In the genomic region with DNA sequence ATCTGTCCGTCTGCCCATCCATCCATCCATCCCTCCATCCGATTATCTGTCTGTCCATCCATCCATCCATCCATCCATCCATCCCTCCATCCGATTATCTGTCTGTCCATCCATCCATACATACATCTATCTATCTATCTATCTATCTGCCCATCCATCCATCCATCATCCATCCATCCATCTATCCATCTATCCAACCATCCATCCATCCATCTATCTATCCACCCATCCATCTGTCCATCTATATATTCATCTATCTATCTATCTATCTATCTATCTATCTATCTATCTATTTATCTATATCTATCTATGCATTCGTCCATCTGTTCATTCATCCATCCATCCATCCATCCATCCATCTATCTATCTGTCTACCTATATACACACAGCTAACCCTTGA, we compare ENCODE assay signal across 37 cellular contexts.
DNase-seq lines count a peak whose midpoint lies in the region; ATAC-seq, FAIRE-seq and TF ChIP-seq lines count a peak whose summit lies in the region.
"Had no signal": no experiment of that assay in that cellular context is flagged by ENCODE, and none has a peak within 500 bp of the region (broad histone marks: within the 10 kb centered on the region; RNA-seq: fewer than 3 reads in every experiment).

No MANE protein-coding gene starts in this region.

- H3K4me3 ChIP-seq in HEK293 (ENCODE audit: low read depth, low read length), result no peak overlapping the region
- H3K4me3 ChIP-seq in IMR-90 (ENCODE audit: insufficient read depth, low read depth, low read length), result no peak overlapping the region
- H3K4me3 ChIP-seq in K562, result no peak overlapping the region
- no peak overlapping the region for H3K4me3 ChIP-seq in H1 (ENCODE audit: extremely low read depth in 1 of 4, insufficient read depth in 2 of 4, low read depth in 3 of 4, low read length in 4 of 4)
- no peak overlapping the region for H3K4me3 ChIP-seq in left lung
- no peak overlapping the region for H3K4me3 ChIP-seq in neural progenitor cell
- H3K4me3 ChIP-seq: A549; BLaER1; BLaER1 treated with 17β-estradiol and CSF1 and Interleukin-3, amounts not matched to agents 10 nM and 100 nM had no signal

- H2BK15ac ChIP-seq in IMR-90 (ENCODE audit: low read depth, low read length), result no peak overlapping the region
- no peak overlapping the region for H2BK15ac ChIP-seq in H1 (ENCODE audit: low read length)

- H3K79me1 ChIP-seq in IMR-90 (ENCODE audit: low read depth in 1 of 2, low read length in 2 of 2), result no peaks in the 10 kb centered on the region
- no peaks in the 10 kb centered on the region for H3K79me1 ChIP-seq in H1 (ENCODE audit: low read depth, low read length)

- H3K27me3 Mint-ChIP-seq in neural progenitor cell (ENCODE audit: insufficient read depth, low read depth), result peaks cover 2% of the 10 kb centered on the region
- H3K27me3 Mint-ChIP-seq: B cell; CD4-positive, alpha-beta memory T cell; CD4-positive, alpha-beta T cell; CD4-positive, CD25-positive, alpha-beta regulatory T cell; CD8-positive, alpha-beta memory T cell had no signal

- no peaks in the 10 kb centered on the region for H3K9me1 ChIP-seq in IMR-90 (ENCODE audit: insufficient read depth, low read length)
- no peaks in the 10 kb centered on the region for H3K9me1 ChIP-seq in K562 (ENCODE audit: control insufficient read depth, insufficient read depth, low read length)

- no peak overlapping the region for H3K4ac ChIP-seq in IMR-90 (ENCODE audit: low read depth, low read length)
- no peak overlapping the region for H3K4ac ChIP-seq in H1 (replicated peaks; ENCODE audit: insufficient read length, low read depth, low read length)

- BruUV-seq in IMR-90 (replicated peaks; lab: Mats Ljungman, UMichigan) (no TSS peak), K562 (replicated peaks; lab: Mats Ljungman, UMichigan) (no TSS peak)

- no peak for TF ChIP-seq POLR2A in IMR-90 (IDR thresholded peaks at IDR 0.05; ENCODE audit: low read depth, low read length)
- TF ChIP-seq POLR2A in K562 (conservative IDR thresholded peaks at IDR 0.05), result no peak
- no peak for TF ChIP-seq POLR2A in H1 (IDR thresholded peaks at IDR 0.05; ENCODE audit: control extremely low read depth in 1 of 2, low read depth in 2 of 2, low read length in 2 of 2)

- no peaks in the 10 kb centered on the region for H3K79me2 ChIP-seq in K562 (ENCODE audit: control insufficient read depth, insufficient read depth, low read length)
- no peaks in the 10 kb centered on the region for H3K79me2 ChIP-seq in H1 (ENCODE audit: control insufficient read depth in 1 of 2, insufficient read depth in 2 of 2, low read length in 2 of 2)
- no peaks in the 10 kb centered on the region for H3K79me2 ChIP-seq in neural progenitor cell (ENCODE audit: low read depth)

- no peaks in the 10 kb centered on the region for H3F3A ChIP-seq in neural progenitor cell (ENCODE audit: low read depth)

- no peak for TF ChIP-seq EP300 in K562 (IDR thresholded peaks at IDR 0.05; ENCODE audit: low read length)
- no peak for TF ChIP-seq EP300 in H1 (IDR thresholded peaks at IDR 0.05; ENCODE audit: borderline replicate concordance in 1 of 2, low read depth in 2 of 2, low read length in 2 of 2)

- H2BK12ac ChIP-seq in H1 (ENCODE audit: low read depth, low read length), result no peak overlapping the region

- H3K56ac ChIP-seq in IMR-90 (ENCODE audit: extremely low read depth, insufficient read depth, low read length) (no peak overlapping the region), H1 (replicated peaks; ENCODE audit: insufficient read length, low read depth, low read length) (peak overlapping the region; percentile 95)

- intact Hi-C loops in IMR-90 (cut with micrococcal nuclease), result no loop called here
- intact Hi-C loops in K562 (cut with micrococcal nuclease), result no loop called here
- intact Hi-C loops in left lung (cut with DNase I), result no loop called here

- H3K14ac ChIP-seq in IMR-90 (replicated peaks; ENCODE audit: low read depth, low read length) (no peak overlapping the region), H1 (ENCODE audit: insufficient read length) (no peak overlapping the region)

- H2AK5ac ChIP-seq in IMR-90 (ENCODE audit: low read depth, low read length), result no peak overlapping the region
- H2AK5ac ChIP-seq in H1 (ENCODE audit: low read depth, low read length), result no peak overlapping the region

- no peak overlapping the region for H3K18ac ChIP-seq in IMR-90 (ENCODE audit: low read depth, low read length)
- no peak overlapping the region for H3K18ac ChIP-seq in H1 (ENCODE audit: extremely low read depth, low read length)

- no peak overlapping the region for H4K91ac ChIP-seq in IMR-90 (ENCODE audit: insufficient read depth, low read depth, low read length)
- no peak overlapping the region for H4K91ac ChIP-seq in H1 (replicated peaks; ENCODE audit: insufficient read length, low read length)

- H3K27ac ChIP-seq in HEK293 (ENCODE audit: extremely low read depth, low read depth, low read length) (no peak overlapping the region), IMR-90 (ENCODE audit: insufficient read depth, low read length) (no peak overlapping the region), K562 (ENCODE audit: extremely low read depth, low read depth, low read length) (no peak overlapping the region), H1 (ENCODE audit: low read depth, low read length) (no peak overlapping the region), left lung (no peak overlapping the region), neural progenitor cell (no peak overlapping the region)
- H3K27ac ChIP-seq: 22Rv1; A549; BLaER1; BLaER1 treated with 17β-estradiol and CSF1 and Interleukin-3, amounts not matched to agents 10 nM and 100 nM; C4-2B had no signal

- H3K36me3 Mint-ChIP-seq in neural progenitor cell, result no peaks in the 10 kb centered on the region
- H3K36me3 Mint-ChIP-seq: CD14-positive monocyte; CD4-positive, alpha-beta memory T cell; CD4-positive, CD25-positive, alpha-beta regulatory T cell; CD8-positive, alpha-beta memory T cell; CD8-positive, alpha-beta T cell had no signal

- H2AFZ ChIP-seq in IMR-90 (replicated peaks; ENCODE audit: low read length, poor library complexity), result no peak overlapping the region
- no peak overlapping the region for H2AFZ ChIP-seq in K562 (ENCODE audit: low read depth, low read length)
- no peak overlapping the region for H2AFZ ChIP-seq in H1 (ENCODE audit: low read length)
- H2AFZ ChIP-seq in neural progenitor cell (replicated peaks), result no peak overlapping the region

- ATAC-seq in IMR-90 (ENCODE audit: low read depth), result no peak
- ATAC-seq in K562, result no peak
- ATAC-seq in left lung, result no peak
- ATAC-seq: A549; CD8-positive, alpha-beta T cell had no signal

- H3K27me3 ChIP-seq in IMR-90 (ENCODE audit: control insufficient read depth, insufficient read depth, low read length) (no peaks in the 10 kb centered on the region), K562 (ENCODE audit: control insufficient read depth in 2 of 2, insufficient read depth in 2 of 2, low read length in 2 of 2) (no peaks in the 10 kb centered on the region), H1 (replicated peaks in 1 of 4; ENCODE audit: control insufficient read depth in 3 of 4, extremely low read depth in 1 of 4, insufficient read depth in 3 of 4, low read length in 3 of 4) (no peaks in the 10 kb centered on the region), left lung (no peaks in the 10 kb centered on the region), neural progenitor cell (no peaks in the 10 kb centered on the region)
- H3K27me3 ChIP-seq: BE2C; BLaER1; BLaER1 treated with 17β-estradiol and CSF1 and Interleukin-3, amounts not matched to agents 10 nM and 100 nM had no signal

- H2BK20ac ChIP-seq in IMR-90 (ENCODE audit: low read depth, low read length) (no peak overlapping the region), H1 (ENCODE audit: low read length) (no peak overlapping the region)

- TF ChIP-seq CTCF in HEK293 (tag by site-specific recombination; IDR thresholded peaks at IDR 0.05), result no peak
- TF ChIP-seq CTCF in IMR-90 (conservative IDR thresholded peaks at IDR 0.05; ENCODE audit: low read depth, low read length), result no peak
- TF ChIP-seq CTCF in K562 (IDR thresholded peaks at IDR 0.05 in 2 of 3, conservative IDR thresholded peaks at IDR 0.05 in 1 of 3; ENCODE audit: insufficient read depth in 2 of 3, low read depth in 1 of 3, low read length in 3 of 3), result no peak
- TF ChIP-seq CTCF in H1 (IDR thresholded peaks at IDR 0.05; ENCODE audit: control extremely low read depth in 1 of 3, insufficient read depth in 1 of 3, low read depth in 1 of 3, low read length in 3 of 3), result no peak
- no peak for TF ChIP-seq CTCF in left lung (IDR thresholded peaks at IDR 0.05)
- no peak for TF ChIP-seq CTCF in neural progenitor cell (IDR thresholded peaks at IDR 0.05)

- peaks cover 5% of the 10 kb centered on the region; the same call in 1 of the 2 replicates for H3K23me2 ChIP-seq in H1 (ENCODE audit: low read depth, low read length)

- TF ChIP-seq RAD21 in IMR-90 (IDR thresholded peaks at IDR 0.05; ENCODE audit: low read length) (no peak), K562 (CRISPR knock-in tag; conservative IDR thresholded peaks at IDR 0.05 in 1 of 2, IDR thresholded peaks at IDR 0.05 in 1 of 2) (no peak), H1 (IDR thresholded peaks at IDR 0.05 in 1 of 2, conservative IDR thresholded peaks at IDR 0.05 in 1 of 2; ENCODE audit: low read depth in 2 of 2, low read length in 2 of 2) (no peak)

- H3K4me1 ChIP-seq in HEK293 (ENCODE audit: control insufficient read depth, insufficient read depth, low read length) (no peaks in the 10 kb centered on the region), IMR-90 (ENCODE audit: control insufficient read depth, insufficient read depth, low read length) (no peaks in the 10 kb centered on the region), K562 (replicated peaks in 1 of 2; ENCODE audit: control insufficient read depth in 2 of 2, insufficient read depth in 2 of 2, low read length in 2 of 2) (no peaks in the 10 kb centered on the region), H1 (replicated peaks in 1 of 4; ENCODE audit: control insufficient read depth in 3 of 4, insufficient read depth in 4 of 4, low read length in 3 of 4) (no peaks in the 10 kb centered on the region), left lung (no peaks in the 10 kb centered on the region), neural progenitor cell (no peaks in the 10 kb centered on the region)
- H3K4me1 ChIP-seq: A549; BE2C; BLaER1; BLaER1 treated with 17β-estradiol and CSF1 and Interleukin-3, amounts not matched to agents 10 nM and 100 nM; Caco-2 had no signal

- DNase-seq in IMR-90 (no peak), K562 (ENCODE audit: extremely low read depth in 1 of 4, low spot score in 3 of 4) (no peak), H1 (ENCODE audit: low read depth in 1 of 2, low spot score in 2 of 2) (no peak), left lung (no peak), iPS-NIHi11 (ENCODE audit: low spot score) (no peak), middle frontal gyrus (ENCODE audit: extremely low spot score, low spot score) (no peak), neural progenitor cell (ENCODE audit: low spot score) (no peak)
- DNase-seq: 8988T; ACHN; AML-193; BE2C; C1 segment of cervical spinal cord; Caco-2; Calu3; CD4-positive, alpha-beta memory T cell; CD4-positive, alpha-beta T cell; CD4-positive, CD25-positive, alpha-beta regulatory T cell; CD8-positive, alpha-beta memory T cell; CD8-positive, alpha-beta T cell; COR-L47; DMS 273 treated with DMSO at 0.1 percent for 48 hours; DMS153; DMS53; DMS79; DMS79 treated with DMSO at 0.1 percent for 48 hours; DND-41; EL had no signal

- peaks cover under 1% of the 10 kb centered on the region for H3K9me3 ChIP-seq in HEK293 (ENCODE audit: control insufficient read depth, insufficient read depth, low read depth, low read length)
- H3K9me3 ChIP-seq in IMR-90 (ENCODE audit: control insufficient read depth, insufficient read depth, low read length), result peaks cover 18% of the 10 kb centered on the region
- no peaks in the 10 kb centered on the region for H3K9me3 ChIP-seq in K562 (replicated peaks; ENCODE audit: control insufficient read depth, insufficient read depth, low read depth, low read length)
- peaks cover 0 to 3% of the 10 kb centered on the region in 2 experiments; a peak in 1 of 4 replicates for H3K9me3 ChIP-seq in H1 (ENCODE audit: insufficient read depth in 2 of 2, low read depth in 1 of 2, low read length in 1 of 2)
- peaks cover 0 to 5% of the 10 kb centered on the region in 2 donors for H3K9me3 ChIP-seq in left lung
- H3K9me3 ChIP-seq in neural progenitor cell (ENCODE audit: low read depth), result no peaks in the 10 kb centered on the region
- H3K9me3 ChIP-seq: BE2C, BLaER1, Caco-2 had no signal

- WGBS in IMR-90 (ENCODE audit: extremely low coverage in 2 of 2, insufficient read length in 1 of 2), 2 experiments, result 58% methylated on average over 4 of the region's 4 CpGs; no CpG with 5 or more reads in 1 of the 2 experiments
- WGBS in K562 (ENCODE audit: insufficient coverage, low coverage, missing lambda C conversion rate), result 4% methylated on average over 4 of the region's 4 CpGs
- WGBS in H1 (ENCODE audit: extremely low coverage in 1 of 2, insufficient coverage in 1 of 2, insufficient read length in 1 of 2, insufficient replicate concordance in 2 of 2, low coverage in 1 of 2, low lambda C conversion rate in 2 of 2, missing lambda C conversion rate in 1 of 2), 2 experiments, result 92% methylated on average over 4 of the region's 4 CpGs; no CpG with 5 or more reads in 1 of the 2 experiments

- in situ Hi-C loops in IMR-90 (cut with MboI; ENCODE audit: low sequenced_read_pairs) (no loop called here), K562 (cut with MboI) (no loop called here)

- H3K4me1 Mint-ChIP-seq in neural progenitor cell, result no peaks in the 10 kb centered on the region
- H3K4me1 Mint-ChIP-seq: B cell; CD14-positive monocyte; CD4-positive, alpha-beta memory T cell; CD4-positive, CD25-positive, alpha-beta regulatory T cell; CD8-positive, alpha-beta memory T cell had no signal

- peaks cover 3% of the 10 kb centered on the region for H3K9me3 Mint-ChIP-seq in neural progenitor cell

- H4K20me1 ChIP-seq in IMR-90 (ENCODE audit: insufficient read depth, low read length), result no peaks in the 10 kb centered on the region
- H4K20me1 ChIP-seq in K562 (replicated peaks; ENCODE audit: control insufficient read depth, insufficient read depth, low read length), result no peaks in the 10 kb centered on the region; the same call in 1 of the 2 replicates
- no peaks in the 10 kb centered on the region for H4K20me1 ChIP-seq in H1 (replicated peaks in 1 of 2; ENCODE audit: control insufficient read depth in 1 of 2, insufficient read depth in 2 of 2, low read length in 2 of 2)
- no peaks in the 10 kb centered on the region for H4K20me1 ChIP-seq in neural progenitor cell (ENCODE audit: low read depth)
- H4K20me1 ChIP-seq: BLaER1; BLaER1 treated with 17β-estradiol and CSF1 and Interleukin-3, amounts not matched to agents 10 nM and 100 nM had no signal

- no peak overlapping the region for H4K8ac ChIP-seq in IMR-90 (ENCODE audit: low read depth in 2 of 2, low read length in 2 of 2)
- no peak overlapping the region for H4K8ac ChIP-seq in H1 (ENCODE audit: extremely low read depth, insufficient read depth, low read length)

- H2BK120ac ChIP-seq in IMR-90 (ENCODE audit: low read depth, low read length), result no peak overlapping the region
- H2BK120ac ChIP-seq in H1 (replicated peaks; ENCODE audit: low read depth, low read length), result no peak overlapping the region

- H3K4me3 Mint-ChIP-seq in neural progenitor cell, result no peak overlapping the region
- H3K4me3 Mint-ChIP-seq: B cell; CD14-positive monocyte; CD4-positive, alpha-beta memory T cell; CD4-positive, alpha-beta T cell; CD8-positive, alpha-beta memory T cell; CD8-positive, alpha-beta T cell had no signal

- dilution Hi-C loops in IMR-90 (cut with HindIII; ENCODE audit: low sequenced_read_pairs, unreplicated experiment), result no loop called here

- POLR2A ChIA-PET in HEK293 (lab: Yijun Ruan, JAX), result no interaction called here
- POLR2A ChIA-PET in IMR-90 (lab: Charles Lee; ENCODE audit: unreplicated experiment), result no interaction called here
- POLR2A ChIA-PET in K562 (lab: Yijun Ruan, JAX), result no interaction called here
- POLR2A ChIA-PET in H1 (lab: Charles Lee; ENCODE audit: partially characterized antibody), result no interaction called here

- H3K9ac ChIP-seq in IMR-90 (ENCODE audit: low read depth, low read length), result no peak overlapping the region
- H3K9ac ChIP-seq in K562 (ENCODE audit: insufficient read depth in 1 of 2, low read depth in 2 of 2, low read length in 2 of 2), result no peak overlapping the region
- no peak overlapping the region for H3K9ac ChIP-seq in H1 (replicated peaks in 1 of 4; ENCODE audit: extremely low read depth in 1 of 4, low read depth in 3 of 4, low read length in 3 of 4)
- H3K9ac ChIP-seq in neural progenitor cell, result no peak overlapping the region
- H3K9ac ChIP-seq: BLaER1; BLaER1 treated with 17β-estradiol and CSF1 and Interleukin-3, amounts not matched to agents 10 nM and 100 nM had no signal

- H3K23ac ChIP-seq in IMR-90 (ENCODE audit: low read depth, low read length), result no peak overlapping the region
- H3K23ac ChIP-seq in H1 (ENCODE audit: insufficient read length), result no peak overlapping the region

- H2BK5ac ChIP-seq in IMR-90 (ENCODE audit: low read depth, low read length, poor library complexity, severe bottlenecking) (peak overlapping the region; percentile 72), H1 (ENCODE audit: low read depth, low read length) (no peak overlapping the region)

- no peaks in the 10 kb centered on the region; a peak in 2 of 3 replicates for H3K36me3 ChIP-seq in HEK293 (ENCODE audit: control insufficient read depth in 2 of 2, insufficient read depth in 1 of 2, low read length in 2 of 2)
- H3K36me3 ChIP-seq in IMR-90 (ENCODE audit: control insufficient read depth, insufficient read depth, low read length), result no peaks in the 10 kb centered on the region
- no peaks in the 10 kb centered on the region for H3K36me3 ChIP-seq in K562 (ENCODE audit: control insufficient read depth, insufficient read depth, low read length)
- H3K36me3 ChIP-seq in H1 (ENCODE audit: control insufficient read depth in 2 of 4, insufficient read depth in 4 of 4, low read length in 3 of 4), result no peaks in the 10 kb centered on the region
- H3K36me3 ChIP-seq in left lung, result no peaks in the 10 kb centered on the region
- H3K36me3 ChIP-seq in neural progenitor cell, result no peaks in the 10 kb centered on the region
- H3K36me3 ChIP-seq: BE2C; BLaER1; BLaER1 treated with 17β-estradiol and CSF1 and Interleukin-3, amounts not matched to agents 10 nM and 100 nM had no signal

- no peak overlapping the region for H4K5ac ChIP-seq in IMR-90 (ENCODE audit: low read depth, low read length)
- no peak overlapping the region for H4K5ac ChIP-seq in H1 (ENCODE audit: insufficient read length, low read depth, low read length)

- CTCF ChIA-PET in HEK293 (lab: Yijun Ruan, JAX) (interaction anchor here (0.6 kb wide), 1 partner anchor 176 kb away, joined by 3 read pairs; no protein-coding TSS in a partner anchor), IMR-90 (lab: Yijun Ruan, JAX) (no interaction called here), K562 (lab: Yijun Ruan, JAX; ENCODE audit: low intra/inter-chr PET ratio) (no interaction called here), H1 (lab: Charles Lee; ENCODE audit: partially characterized antibody) (no interaction called here)

- H3K27ac Mint-ChIP-seq in neural progenitor cell, result no peak overlapping the region
- H3K27ac Mint-ChIP-seq: B cell; CD14-positive monocyte; CD4-positive, alpha-beta memory T cell; CD4-positive, alpha-beta T cell; CD4-positive, CD25-positive, alpha-beta regulatory T cell; CD8-positive, alpha-beta memory T cell; CD8-positive, alpha-beta T cell had no signal

- H3K4me2 ChIP-seq in IMR-90 (ENCODE audit: low read depth, low read length) (no peak overlapping the region), K562 (ENCODE audit: insufficient read depth, low read length) (no peak overlapping the region), H1 (ENCODE audit: insufficient read depth in 1 of 2, low read depth in 2 of 2, low read length in 2 of 2) (no peak overlapping the region), neural progenitor cell (no peak overlapping the region)
- H3K4me2 ChIP-seq: A549; BLaER1; BLaER1 treated with 17β-estradiol and CSF1 and Interleukin-3, amounts not matched to agents 10 nM and 100 nM had no signal

- no peak overlapping the region for H2AK9ac ChIP-seq in IMR-90 (replicated peaks; ENCODE audit: low read depth, low read length, poor library complexity)

- FAIRE-seq in K562 (lab: Jason Lieb, UNC) (no peak), H1 (lab: Jason Lieb, UNC) (no peak)
- FAIRE-seq: A204.1, D721Med had no signal
